Comparison of ENCODE assay signal across 8 cellular contexts in the genomic region with DNA sequence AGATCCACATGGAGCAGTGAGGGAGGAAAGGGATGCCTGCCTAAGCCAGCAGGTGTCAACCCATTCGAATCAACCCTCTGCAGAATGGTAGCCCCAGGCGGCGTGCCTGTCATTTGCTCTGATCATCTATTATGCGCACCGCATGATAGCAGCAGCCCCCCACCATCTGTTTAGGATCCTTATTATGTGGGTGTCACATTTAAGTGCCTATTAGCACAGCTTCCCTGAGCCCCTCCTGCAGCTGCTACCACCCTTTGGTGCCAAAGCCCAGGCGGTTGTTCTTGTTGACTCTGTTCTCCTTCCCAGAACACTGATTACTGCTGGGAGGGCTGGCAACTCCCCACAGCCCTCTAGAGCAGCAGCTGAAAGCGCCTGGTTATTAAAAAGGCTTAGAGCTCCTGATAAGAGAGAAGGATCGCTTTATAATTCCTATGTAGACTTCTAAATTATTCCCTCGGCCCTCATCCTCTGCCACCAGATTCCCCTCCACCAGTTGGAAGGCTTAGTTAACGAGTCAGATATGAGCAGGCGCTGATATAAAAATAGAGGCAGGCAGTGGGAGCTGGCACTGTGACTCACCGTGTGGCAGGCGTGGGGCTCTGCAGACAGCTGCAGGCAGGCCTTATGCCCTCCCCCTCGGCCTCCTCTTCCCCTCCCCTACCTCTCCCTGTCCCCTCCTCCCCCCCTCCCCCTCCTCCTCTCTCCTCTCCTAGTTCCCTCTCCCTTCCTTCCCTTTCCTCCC. TPM values are rescaled to one million over a fixed set of nuclear protein-coding genes. Genes with fewer than 3 reads are reported as not detected.
A peak's percentile ranks its signal among the peaks of the same experiment; 100 is the strongest.
DNase-seq lines count a peak whose midpoint lies in the region; ATAC-seq lines count a peak whose summit lies in the region.

No MANE protein-coding gene starts in this region.

- H3K27me3 Mint-ChIP-seq in activated CD8-positive, alpha-beta T cell treated with anti-CD3 and anti-CD28 coated beads, Interleukin-2, amount 10 ng/mL, durations not matched to agents 7 days and 5 days (ENCODE audit: low read depth): peaks cover 54% of the 10 kb centered on the region

- H3K36me3 ChIP-seq in skeletal muscle satellite cell (ENCODE audit: insufficient read depth, low read length): no peaks in the 10 kb centered on the region

- no peak overlapping the region for H3K4me3 ChIP-seq in skeletal muscle satellite cell (ENCODE audit: low read length)

- POLR2A ChIA-PET in activated CD8-positive, alpha-beta T cell treated with anti-CD3 and anti-CD28 coated beads, Interleukin-2, amount 10 ng/mL, durations not matched to agents 7 days and 5 days (lab: Charles Lee): interaction anchor here (0.9 to 2.6 kb wide), 4 partner anchors 30 to 97 kb away, joined by 3 to 8 read pairs (median 3); a partner anchor contains a TSS

- no peak overlapping the region for H3K9ac ChIP-seq in skeletal muscle satellite cell (ENCODE audit: low read depth, low read length)

- no peaks in the 10 kb centered on the region for H3K9me3 Mint-ChIP-seq in activated CD8-positive, alpha-beta T cell treated with anti-CD3 and anti-CD28 coated beads, Interleukin-2, amount 10 ng/mL, durations not matched to agents 7 days and 5 days (ENCODE audit: insufficient read depth)

- intact Hi-C loops in left ventricle myocardium superior (cut with micrococcal nuclease): no loop called here

- ATAC-seq in activated CD8-positive, alpha-beta T cell treated with anti-CD3 and anti-CD28 coated beads, Interleukin-2, amount 10 ng/mL, durations not matched to agents 7 days and 5 days: peak; percentile 65
- peak; percentile 81 for ATAC-seq in left ventricle myocardium superior
- ATAC-seq in HG03280 (IDR thresholded peaks at IDR 0.05; ENCODE audit: unreplicated experiment): no peak

- H3K4me3 Mint-ChIP-seq in activated CD8-positive, alpha-beta T cell treated with anti-CD3 and anti-CD28 coated beads, Interleukin-2, amount 10 ng/mL, durations not matched to agents 7 days and 5 days: peak overlapping the region; percentile 47

- H3K36me3 Mint-ChIP-seq in activated CD8-positive, alpha-beta T cell treated with anti-CD3 and anti-CD28 coated beads, Interleukin-2, amount 10 ng/mL, durations not matched to agents 7 days and 5 days (ENCODE audit: low read depth): no peaks in the 10 kb centered on the region

- H3K4me1 Mint-ChIP-seq in activated CD8-positive, alpha-beta T cell treated with anti-CD3 and anti-CD28 coated beads, Interleukin-2, amount 10 ng/mL, durations not matched to agents 7 days and 5 days (ENCODE audit: low read depth): peaks cover 29% of the 10 kb centered on the region

- peak overlapping the region; percentile 68 for H3K4me2 ChIP-seq in skeletal muscle satellite cell (ENCODE audit: low read length)

- CTCF ChIA-PET in activated CD8-positive, alpha-beta T cell treated with anti-CD3 and anti-CD28 coated beads, Interleukin-2, amount 10 ng/mL, durations not matched to agents 7 days and 5 days (lab: Charles Lee): interaction anchor here (1.5 to 3.8 kb wide), 5 partner anchors 9 to 71 kb away, joined by 5 to 10 read pairs (median 6); a partner anchor contains a TSS

- H3K4me1 ChIP-seq in skeletal muscle satellite cell (ENCODE audit: control insufficient read depth, insufficient read depth, low read length): peaks cover 29% of the 10 kb centered on the region

- H3K27me3 ChIP-seq in skeletal muscle satellite cell (ENCODE audit: control insufficient read depth, insufficient read depth, low read length): peaks cover 14% of the 10 kb centered on the region

- peak; percentile 34 for DNase-seq in activated naive CD4-positive, alpha-beta T cell treated with anti-CD3 and anti-CD28 coated beads, Interleukin-2, amount 50 U/mL, for 16 hours
- DNase-seq in activated naive CD4-positive, alpha-beta T cell treated with Interleukin-2 at 50 U/mL for 16 hours: no peak
- DNase-seq in NCI-H2171 (lab: John Stamatoyannopoulos, UW) (peak; percentile 86), left ventricle myocardium superior (peak; percentile 84)
- peak; percentile 42 for DNase-seq in activated CD8-positive, alpha-beta T cell treated with anti-CD3 and anti-CD28 coated beads, Interleukin-2, amount 10 ng/mL, durations not matched to agents 7 days and 5 days
- DNase-seq in activated CD4-positive, CD25-positive, alpha-beta regulatory T cell (lab: John Stamatoyannopoulos, UW): no peak

- H3K9me3 ChIP-seq in skeletal muscle satellite cell (replicated peaks; ENCODE audit: low read length): no peaks in the 10 kb centered on the region

- peak overlapping the region; percentile 62 for H3K27ac Mint-ChIP-seq in activated CD8-positive, alpha-beta T cell treated with anti-CD3 and anti-CD28 coated beads, Interleukin-2, amount 10 ng/mL, durations not matched to agents 7 days and 5 days

RNA-seq across cellular contexts. Expression of a gene that starts 23.0 kb away (rescaled TPM):
- total RNA-seq in activated CD8-positive, alpha-beta T cell treated with anti-CD3 and anti-CD28 coated beads, Interleukin-2, amount 10 ng/mL, durations not matched to agents 7 days and 5 days: not detected
- total RNA-seq in left ventricle myocardium superior: 2,149 TPM
- total RNA-seq in skeletal muscle satellite cell (2012; rRNA removed): 12.2 TPM in 1 of 2 replicates, not detected in the other

Comparison
In these comparisons a context has a peak if more than half of its experiments do, and no peak if none do; other contexts are left out.
1. DNase-seq: peak in activated naive CD4-positive, alpha-beta T cell treated with anti-CD3 and anti-CD28 coated beads, Interleukin-2, amount 50 U/mL, for 16 hours (single experiment), NCI-H2171 (single experiment), activated CD8-positive, alpha-beta T cell treated with anti-CD3 and anti-CD28 coated beads, Interleukin-2, amount 10 ng/mL, durations not matched to agents 7 days and 5 days (single experiment) and left ventricle myocardium superior (single experiment); none in activated naive CD4-positive, alpha-beta T cell treated with Interleukin-2 at 50 U/mL for 16 hours (single experiment) and activated CD4-positive, CD25-positive, alpha-beta regulatory T cell (0 of 4).
2. RNA of a gene that starts 23.0 kb away (total RNA-seq): 2,149 TPM in left ventricle myocardium superior (single experiment); not detected in activated CD8-positive, alpha-beta T cell treated with anti-CD3 and anti-CD28 coated beads, Interleukin-2, amount 10 ng/mL, durations not matched to agents 7 days and 5 days; every median in the first group is over 1,000 times any median in the second.